7 cellular contexts compared by ENCODE assay signal in the genomic region with DNA sequence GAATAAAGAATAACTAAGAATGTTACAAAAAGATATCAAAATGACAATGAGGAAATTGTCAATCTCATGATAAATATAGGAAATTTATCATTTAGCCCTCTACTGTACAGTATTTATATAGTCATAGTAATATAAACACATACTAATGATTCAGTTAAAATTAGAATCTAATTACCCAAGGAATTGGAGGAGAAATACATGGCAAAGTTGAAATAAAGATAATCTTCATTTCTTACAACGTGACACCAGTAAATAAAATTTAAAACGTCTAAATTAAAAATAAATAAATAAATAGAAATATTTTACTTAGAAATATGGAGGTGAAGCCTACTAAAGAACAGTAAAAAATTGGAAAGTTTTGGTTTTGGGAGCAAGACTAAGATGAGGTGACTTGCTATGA.
"Had no signal": no experiment of that assay in that cellular context is flagged by ENCODE, and none has a peak within 500 bp of the region (broad histone marks: within the 10 kb centered on the region; RNA-seq: fewer than 3 reads in every experiment).

No MANE protein-coding gene starts in this region.

- DNase-seq: GDM1, GF-D8 had no signal

- H3K4me3 ChIP-seq: GM12878 had no signal

- FAIRE-seq: GM12878, GM12891, GM12892, GM18507, GM19239 had no signal

- ATAC-seq: GM12878 had no signal
